In genomic region chr5:51345106-51345505, GRCh38 we compare ENCODE assay signal across 30 cellular contexts. TPM values are rescaled to one million over a fixed set of nuclear protein-coding genes. Genes with fewer than 3 reads are reported as not detected.
DNase-seq lines count a peak whose midpoint lies in the region; ATAC-seq, FAIRE-seq and TF ChIP-seq lines count a peak whose summit lies in the region.
"Had no signal": no experiment of that assay in that cellular context is flagged by ENCODE, and none has a peak within 500 bp of the region (broad histone marks: within the 10 kb centered on the region; RNA-seq: fewer than 3 reads in every experiment).

No MANE protein-coding gene starts in this region.

- H3K9me3 ChIP-seq in HCT116 (ENCODE audit: control insufficient read depth in 1 of 2, insufficient read depth in 1 of 2, low read depth in 1 of 2, low read length in 2 of 2) (peaks cover 0 to 6% of the 10 kb centered on the region in 2 experiments; a peak in 1 of 4 replicates), aorta (ENCODE audit: control insufficient read depth, low read length) (peaks cover 5% of the 10 kb centered on the region)
- no peaks in the 10 kb centered on the region for H3K9me3 ChIP-seq in CD4-positive, alpha-beta memory T cell (ENCODE audit: control insufficient read depth in 1 of 2, low read length in 2 of 2)
- H3K9me3 ChIP-seq: lower lobe of right lung, right lobe of liver had no signal

- intact Hi-C loops in HCT116 (cut with micrococcal nuclease) (loop anchor here (5.0 kb wide), 1 partner anchor 383 kb away; no protein-coding TSS in a partner anchor), aorta (cut with DNase I) (no loop called here)
- intact Hi-C loops in CD4-positive, alpha-beta memory T cell (cut with micrococcal nuclease): no loop called here

- POLR2A ChIA-PET in HCT116 (lab: Charles Lee) (no interaction called here), RWPE1 (lab: Yijun Ruan, JAX; ENCODE audit: low non-redundant PET) (no interaction called here)
- POLR2A ChIA-PET in CD4-positive, alpha-beta memory T cell (lab: Charles Lee; ENCODE audit: partially characterized antibody): no interaction called here

- no peak overlapping the region for H3K4me3 ChIP-seq in HCT116 (replicated peaks in 1 of 2; ENCODE audit: low read depth in 1 of 2, low read length in 2 of 2)
- H3K4me3 ChIP-seq in fibroblast of pulmonary artery (replicated peaks; ENCODE audit: low read depth, low read length): no peak overlapping the region
- H3K4me3 ChIP-seq in CD4-positive, alpha-beta memory T cell (ENCODE audit: low read length in 2 of 2): no peak overlapping the region
- no peak overlapping the region for H3K4me3 ChIP-seq in aorta (ENCODE audit: low read length in 2 of 2)
- H3K4me3 ChIP-seq: heart left ventricle, lower lobe of right lung, right lobe of liver, SK-N-MC had no signal

- H3K9me3 Mint-ChIP-seq in CD4-positive, alpha-beta memory T cell: peaks cover 3 to 16% (median 9%) of the 10 kb centered on the region in 8 donors
- H3K9me3 Mint-ChIP-seq: activated T-helper 1 cell treated with anti-CD3 and anti-CD28 coated beads, Interleukin-12 subunit alpha, Interleukin-12 subunit beta, Interleukin-2, Interleukin-4 antibody, amounts not matched to agents 30 ng/mL and 10 ng/mL and 1 ng/mL, durations not matched to agents 14 hours and 24 hours and 36 hours had no signal

- H3K27me3 ChIP-seq in HCT116 (ENCODE audit: insufficient read depth, low read length) (no peaks in the 10 kb centered on the region), aorta (ENCODE audit: control insufficient read depth in 1 of 2, insufficient read depth in 2 of 2, low read length in 1 of 2) (no peaks in the 10 kb centered on the region)
- no peaks in the 10 kb centered on the region for H3K27me3 ChIP-seq in CD4-positive, alpha-beta memory T cell (ENCODE audit: insufficient read depth, low read length)
- H3K27me3 ChIP-seq: heart left ventricle, right lobe of liver had no signal

- no peak overlapping the region for H3K27ac ChIP-seq in HCT116 (ENCODE audit: low read depth, low read length)
- no peak overlapping the region for H3K27ac ChIP-seq in RWPE1
- H3K27ac ChIP-seq in CD4-positive, alpha-beta memory T cell (ENCODE audit: low read depth, low read length): no peak overlapping the region
- H3K27ac ChIP-seq in aorta (ENCODE audit: low read depth in 1 of 2, low read length in 2 of 2): no peak overlapping the region
- H3K27ac ChIP-seq: C4-2B, heart left ventricle, HL-60, lower lobe of right lung, right lobe of liver, SK-N-MC had no signal

- 54 to 69% methylated on average over 2 of the region's 2 CpGs for WGBS in aorta, 2 donors

- ATAC-seq in HCT116 (peak; percentile 80), aorta (ENCODE audit: low FRiP score) (no peak)
- ATAC-seq: heart left ventricle; lower lobe of right lung; right lobe of liver; stimulated activated memory B cell treated with anti-CD40 and anti-IgM and Interleukin-4, amounts not matched to agents 10 μg/mL and 1 μg/mL and 100 μg/mL, for 72 hours had no signal

- H3K4me1 Mint-ChIP-seq in CD4-positive, alpha-beta memory T cell: no peaks in the 10 kb centered on the region
- H3K4me1 Mint-ChIP-seq: stimulated activated memory B cell treated with anti-CD40 and anti-IgM and Interleukin-4, amounts not matched to agents 10 μg/mL and 1 μg/mL and 100 μg/mL, for 72 hours had no signal

- no peak for FAIRE-seq in GM12891 (lab: Jason Lieb, UNC)
- FAIRE-seq: endometrium had no signal

- TF ChIP-seq POLR2A in HCT116 (IDR thresholded peaks at IDR 0.05; ENCODE audit: borderline replicate concordance, extremely low read depth, insufficient read depth, insufficient read length): no peak
- no peak for TF ChIP-seq POLR2A in GM12891 (IDR thresholded peaks at IDR 0.05; ENCODE audit: low read depth, low read length)

- no peak overlapping the region for H3K27ac Mint-ChIP-seq in CD4-positive, alpha-beta memory T cell
- H3K27ac Mint-ChIP-seq: activated naive CD4-positive, alpha-beta T cell treated with anti-CD3 and anti-CD28 coated beads for 36 hours; activated T-helper 1 cell treated with anti-CD3 and anti-CD28 coated beads, Interleukin-12 subunit alpha, Interleukin-12 subunit beta, Interleukin-2, Interleukin-4 antibody, amounts not matched to agents 30 ng/mL and 10 ng/mL and 1 ng/mL, durations not matched to agents 14 hours and 24 hours and 36 hours; stimulated activated memory B cell treated with anti-CD40 and anti-IgM and Interleukin-4, amounts not matched to agents 10 μg/mL and 1 μg/mL and 100 μg/mL, for 72 hours had no signal

- H3K36me3 ChIP-seq in HCT116 (ENCODE audit: control insufficient read depth in 1 of 2, insufficient read depth in 2 of 2, low read length in 2 of 2) (no peaks in the 10 kb centered on the region), aorta (ENCODE audit: control insufficient read depth in 1 of 2, insufficient read depth in 2 of 2, low read length in 1 of 2) (no peaks in the 10 kb centered on the region)
- H3K36me3 ChIP-seq in CD4-positive, alpha-beta memory T cell (ENCODE audit: insufficient read depth, low read length): no peaks in the 10 kb centered on the region
- H3K36me3 ChIP-seq: heart left ventricle, lower lobe of right lung, right lobe of liver had no signal

- peak; percentile 34 for DNase-seq in HCT116 (ENCODE audit: low read depth, low spot score)
- peak; percentile 19 for DNase-seq in RWPE1 (ENCODE audit: low spot score)
- peak; percentile 34 for DNase-seq in fibroblast of pulmonary artery (ENCODE audit: low read depth)
- peak; percentile 25 for DNase-seq in renal cortical epithelial cell (ENCODE audit: low read depth)
- DNase-seq in CD4-positive, alpha-beta memory T cell: no peak
- DNase-seq in aorta: no peak
- DNase-seq in activated T-cell treated with anti-CD3 and anti-CD28 coated beads, Interleukin-2, amount 50 U/mL, for 48 hours: no peak
- no peak for DNase-seq in GM12891 (ENCODE audit: insufficient read length, low spot score)
- DNase-seq: activated CD4-positive, alpha-beta T cell treated with anti-CD3 and anti-CD28 coated beads, Interleukin-2, amount 50 U/mL, for 4 hours; activated naive CD4-positive, alpha-beta T cell treated with anti-CD3 and anti-CD28 coated beads for 36 hours; amniotic stem cell; DND-41; heart left ventricle; kidney glomerular epithelial cell; lower lobe of right lung; NCI-H1105 treated with DMSO at 0.1 percent for 48 hours; NCI-H2029 treated with DMSO at 0.1 percent for 48 hours; NCI-H748 treated with DMSO at 0.1 percent for 48 hours; right lobe of liver; stimulated activated CD4-positive, alpha-beta T cell treated with anti-CD3 and anti-CD28 coated beads, Interleukin-12 subunit alpha, Interleukin-12 subunit beta, amount 100 ng/mL, for 4 hours; stimulated activated CD4-positive, alpha-beta T cell treated with anti-CD3 and anti-CD28 coated beads, Interleukin-4, amount 100 ng/mL, for 4 hours had no signal

- H3K4me1 ChIP-seq in HCT116 (ENCODE audit: control insufficient read depth in 1 of 2, insufficient read depth in 2 of 2, low read length in 2 of 2): peaks cover 0 to 9% of the 10 kb centered on the region in 2 experiments; a peak in 1 of 4 replicates
- no peaks in the 10 kb centered on the region for H3K4me1 ChIP-seq in CD4-positive, alpha-beta memory T cell (ENCODE audit: insufficient read depth, low read length)
- H3K4me1 ChIP-seq in aorta (ENCODE audit: control insufficient read depth in 1 of 2, insufficient read depth in 2 of 2, low read length in 2 of 2): no peaks in the 10 kb centered on the region
- H3K4me1 ChIP-seq: heart left ventricle, lower lobe of right lung, right lobe of liver had no signal

- CTCF ChIA-PET in HCT116 (lab: Charles Lee) (no interaction called here), RWPE1 (lab: Yijun Ruan, JAX) (no interaction called here)
- CTCF ChIA-PET in CD4-positive, alpha-beta memory T cell (lab: Charles Lee; ENCODE audit: partially characterized antibody): no interaction called here

- no peaks in the 10 kb centered on the region for H3K36me3 Mint-ChIP-seq in CD4-positive, alpha-beta memory T cell
- H3K36me3 Mint-ChIP-seq: stimulated activated memory B cell treated with anti-CD40 and anti-IgM and Interleukin-4, amounts not matched to agents 10 μg/mL and 1 μg/mL and 100 μg/mL, for 72 hours had no signal

- no TSS peak for BruUV-seq in HCT116 (replicated peaks; lab: Mats Ljungman, UMichigan)

- RAD21 ChIA-PET in HCT116 (lab: Charles Lee; ENCODE audit: low non-redundant PET in 1 of 2, low total read pairs in 2 of 2, uncharacterized antibody in 2 of 2, unreplicated experiment in 2 of 2): no interaction called here

- no peak overlapping the region for H2AFZ ChIP-seq in HCT116 (ENCODE audit: low read depth, low read length, poor library complexity, severe bottlenecking)

- H3K79me2 ChIP-seq in HCT116 (ENCODE audit: insufficient read depth, low read length): no peaks in the 10 kb centered on the region

- TF ChIP-seq CTCF in HCT116 (IDR thresholded peaks at IDR 0.05 in 2 of 3, conservative IDR thresholded peaks at IDR 0.05 in 1 of 3; ENCODE audit: borderline replicate concordance in 1 of 3, insufficient read depth in 1 of 3, low read depth in 2 of 3, low read length in 2 of 3) (no peak), RWPE1 (conservative IDR thresholded peaks at IDR 0.05; ENCODE audit: low read depth) (no peak), fibroblast of pulmonary artery (IDR thresholded peaks at IDR 0.05; ENCODE audit: low read length, missing control alignments) (no peak)

- no peaks in the 10 kb centered on the region for H3K9me2 ChIP-seq in HCT116 (ENCODE audit: insufficient read depth)

- no peaks in the 10 kb centered on the region for H3K27me3 Mint-ChIP-seq in CD4-positive, alpha-beta memory T cell
- H3K27me3 Mint-ChIP-seq: stimulated activated memory B cell treated with anti-CD40 and anti-IgM and Interleukin-4, amounts not matched to agents 10 μg/mL and 1 μg/mL and 100 μg/mL, for 72 hours had no signal

- H3K4me3 Mint-ChIP-seq in CD4-positive, alpha-beta memory T cell: no peak overlapping the region
- H3K4me3 Mint-ChIP-seq: activated naive CD4-positive, alpha-beta T cell treated with anti-CD3 and anti-CD28 coated beads for 36 hours; activated T-helper 1 cell treated with anti-CD3 and anti-CD28 coated beads, Interleukin-12 subunit alpha, Interleukin-12 subunit beta, Interleukin-2, Interleukin-4 antibody, amounts not matched to agents 30 ng/mL and 10 ng/mL and 1 ng/mL, durations not matched to agents 14 hours and 24 hours and 36 hours; stimulated activated memory B cell treated with anti-CD40 and anti-IgM and Interleukin-4, amounts not matched to agents 10 μg/mL and 1 μg/mL and 100 μg/mL, for 72 hours had no signal

- no peak overlapping the region for H3K9ac ChIP-seq in HCT116 (ENCODE audit: low read length)

- 0 out of 2 replicates have a peak overlapping the region, but pooled peaks have one; percentile 26 for H3K4me2 ChIP-seq in HCT116 (ENCODE audit: low read length)

- TF ChIP-seq RAD21 in HCT116 (IDR thresholded peaks at IDR 0.05; ENCODE audit: low read depth): no peak

- H4K20me1 ChIP-seq in HCT116 (ENCODE audit: insufficient read depth): no peaks in the 10 kb centered on the region

TF ChIP-seq in GM12891, 5 proteins besides CTCF, POLR2A, EP300 and RAD21:
- TF ChIP-seq TAF1 (IDR thresholded peaks at IDR 0.05; ENCODE audit: low read depth, low read length): no peak

RNA-seq across cellular contexts. Expression of gene ISL1, which starts 38.1 kb away (rescaled TPM):
- 1.3 TPM for total RNA-seq in HCT116 (2021; ENCODE audit: unreplicated experiment)
- 0.48 and 0.54 TPM in 2 replicates for polyA plus RNA-seq in HCT116 (2012)
- not detected in 2 replicates for total RNA-seq in renal cortical epithelial cell
- not detected for total RNA-seq in CD4-positive, alpha-beta memory T cell
- not detected for polyA plus RNA-seq in CD4-positive, alpha-beta memory T cell
- total RNA-seq in aorta: under 1 TPM in 1 of 2 donors, not detected in 1; 0.69 TPM
- polyA plus RNA-seq in aorta: not detected
- not detected for polyA plus RNA-seq in GM12891 (2012; ENCODE audit: low read depth, missing spikeins)
- total RNA-seq: activated naive CD4-positive, alpha-beta T cell treated with anti-CD3 and anti-CD28 coated beads for 36 hours; activated T-helper 1 cell treated with anti-CD3 and anti-CD28 coated beads, Interleukin-12 subunit alpha, Interleukin-12 subunit beta, Interleukin-2, Interleukin-4 antibody, amounts not matched to agents 30 ng/mL and 10 ng/mL and 1 ng/mL, durations not matched to agents 14 hours and 24 hours and 36 hours; dermis microvascular lymphatic vessel endothelial cell; fibroblast of lung; right lobe of liver; T-helper 1 cell treated with Interleukin-12 subunit alpha and Interleukin-12 subunit beta and Interleukin-4 antibody, amounts not matched to agents 30 ng/mL and 1 ng/mL, for 36 hours had no signal
- polyA plus RNA-seq: heart left ventricle had no signal

Comparison
In these comparisons a context has a peak if more than half of its experiments do, and no peak if none do; other contexts are left out.
1. DNase-seq: peak in HCT116 (single experiment), RWPE1 (single experiment), fibroblast of pulmonary artery (single experiment) and renal cortical epithelial cell (single experiment); none in CD4-positive, alpha-beta memory T cell (0 of 5), aorta (0 of 2), activated T-cell treated with anti-CD3 and anti-CD28 coated beads, Interleukin-2, amount 50 U/mL, for 48 hours (0 of 2) and GM12891 (single experiment).